ENCODE assay signal across 21 cellular contexts in genomic region chr3:128352326-128352725, GRCh38.
"Had no signal": no experiment of that assay in that cellular context is flagged by ENCODE, and none has a peak within 500 bp of the region (broad histone marks: within the 10 kb centered on the region; RNA-seq: fewer than 3 reads in every experiment).

No MANE protein-coding gene starts in this region.

- H3K27ac ChIP-seq: breast epithelium, KMS-11, SJSA1 had no signal

- H3K36me3 ChIP-seq: breast epithelium had no signal

- H3K27me3 ChIP-seq: breast epithelium, SJSA1 had no signal

- H3K4me3 ChIP-seq: breast epithelium, SJSA1 had no signal

- H3K27me3 Mint-ChIP-seq: activated CD4-positive, alpha-beta T cell treated with anti-CD3 and anti-CD28 coated beads, Interleukin-2, amount 10 ng/mL, durations not matched to agents 24 days and 14 days; activated CD8-positive, alpha-beta T cell treated with anti-CD3 and anti-CD28 coated beads for 36 hours; activated naive CD4-positive, alpha-beta T cell treated with anti-CD3 and anti-CD28 coated beads, Interleukin-2, amount 10 ng/mL, durations not matched to agents 7 days and 5 days; activated naive CD8-positive, alpha-beta T cell; activated naive CD8-positive, alpha-beta T cell treated with anti-CD3 and anti-CD28 coated beads, Interleukin-2, amount 50 U/mL, for 24 hours; activated T-cell treated with anti-CD3 and anti-CD28 coated beads, Interleukin-2, amount 50 U/mL, for 24 hours had no signal

- H3K9me3 Mint-ChIP-seq: activated CD4-positive, alpha-beta T cell treated with anti-CD3 and anti-CD28 coated beads, Interleukin-2, amount 10 ng/mL, durations not matched to agents 24 days and 14 days; activated CD8-positive, alpha-beta T cell treated with anti-CD3 and anti-CD28 coated beads for 36 hours; activated naive CD4-positive, alpha-beta T cell treated with anti-CD3 and anti-CD28 coated beads, Interleukin-2, amount 10 ng/mL, durations not matched to agents 7 days and 5 days; activated naive CD8-positive, alpha-beta T cell treated with anti-CD3 and anti-CD28 coated beads, Interleukin-2, amount 50 U/mL, for 24 hours; activated T-cell treated with anti-CD3 and anti-CD28 coated beads, Interleukin-2, amount 50 U/mL, for 24 hours; T-helper 1 cell treated with Interleukin-12 subunit alpha and Interleukin-12 subunit beta and Interleukin-4 antibody, amounts not matched to agents 30 μg/mL and 1 μg/mL, for 36 hours; T-helper 2 cell treated with Interferon-gamma antibody and Interleukin-4, amounts not matched to agents 5 μg/mL and 100 μg/mL, for 36 hours had no signal

- H3K4me3 Mint-ChIP-seq: activated CD4-positive, alpha-beta T cell treated with anti-CD3 and anti-CD28 coated beads, Interleukin-2, amount 10 ng/mL, durations not matched to agents 24 days and 14 days; activated CD8-positive, alpha-beta T cell treated with anti-CD3 and anti-CD28 coated beads for 36 hours; activated naive CD4-positive, alpha-beta T cell treated with anti-CD3 and anti-CD28 coated beads, Interleukin-2, amount 10 ng/mL, durations not matched to agents 7 days and 5 days; activated naive CD8-positive, alpha-beta T cell; activated naive CD8-positive, alpha-beta T cell treated with anti-CD3 and anti-CD28 coated beads, Interleukin-2, amount 50 U/mL, for 24 hours; activated T-cell treated with anti-CD3 and anti-CD28 coated beads, Interleukin-2, amount 50 U/mL, for 24 hours; T-helper 1 cell treated with Interleukin-12 subunit alpha and Interleukin-12 subunit beta and Interleukin-4 antibody, amounts not matched to agents 30 μg/mL and 1 μg/mL, for 36 hours; T-helper 2 cell treated with Interferon-gamma antibody and Interleukin-4, amounts not matched to agents 5 μg/mL and 100 μg/mL, for 36 hours had no signal

- H3K36me3 Mint-ChIP-seq: activated naive CD4-positive, alpha-beta T cell treated with anti-CD3 and anti-CD28 coated beads, Interleukin-2, amount 10 ng/mL, durations not matched to agents 7 days and 5 days had no signal

- H3K9me3 ChIP-seq: breast epithelium, SJSA1, SK-N-SH had no signal

- H3K4me1 ChIP-seq: breast epithelium had no signal

- DNase-seq: activated CD4-positive, alpha-beta T cell treated with anti-CD3 and anti-CD28 coated beads, Interleukin-2, amount 10 ng/mL, durations not matched to agents 24 days and 14 days; activated CD4-positive, alpha-beta T cell treated with anti-CD3 and anti-CD28 coated beads, Interleukin-2, amount 50 U/mL, for 4 hours; activated CD8-positive, alpha-beta T cell treated with anti-CD3 and anti-CD28 coated beads for 36 hours; activated gamma-delta T cell treated with Interleukin-2 at 50 U/mL for 16 hours; activated naive CD4-positive, alpha-beta T cell treated with anti-CD3 and anti-CD28 coated beads, Interleukin-2, amount 10 ng/mL, durations not matched to agents 7 days and 5 days; activated naive CD8-positive, alpha-beta T cell treated with anti-CD3 and anti-CD28 coated beads, Interleukin-2, amount 50 U/mL, for 24 hours; activated T-cell treated with anti-CD3 and anti-CD28 coated beads, Interleukin-2, amount 50 U/mL, for 24 hours; MM.1S; MV-4-11; NCI-H1436 treated with DMSO at 0.1 percent for 48 hours; NCI-H1694 treated with DMSO at 0.1 percent for 48 hours; NCI-H524 treated with DMSO at 0.1 percent for 48 hours; SHP77 treated with DMSO at 0.1 percent for 48 hours; SK-N-SH had no signal

- H3K4me1 Mint-ChIP-seq: activated naive CD4-positive, alpha-beta T cell treated with anti-CD3 and anti-CD28 coated beads, Interleukin-2, amount 10 ng/mL, durations not matched to agents 7 days and 5 days had no signal

- ATAC-seq: activated CD8-positive, alpha-beta T cell treated with anti-CD3 and anti-CD28 coated beads for 36 hours; activated naive CD8-positive, alpha-beta T cell treated with anti-CD3 and anti-CD28 coated beads, Interleukin-2, amount 50 U/mL, for 24 hours; Panc1 had no signal

- H3K27ac Mint-ChIP-seq: activated CD4-positive, alpha-beta T cell treated with anti-CD3 and anti-CD28 coated beads, Interleukin-2, amount 10 ng/mL, durations not matched to agents 24 days and 14 days; activated CD8-positive, alpha-beta T cell treated with anti-CD3 and anti-CD28 coated beads for 36 hours; activated naive CD4-positive, alpha-beta T cell treated with anti-CD3 and anti-CD28 coated beads, Interleukin-2, amount 10 ng/mL, durations not matched to agents 7 days and 5 days; activated naive CD8-positive, alpha-beta T cell; activated naive CD8-positive, alpha-beta T cell treated with anti-CD3 and anti-CD28 coated beads, Interleukin-2, amount 50 U/mL, for 24 hours; activated T-cell treated with anti-CD3 and anti-CD28 coated beads, Interleukin-2, amount 50 U/mL, for 24 hours; T-helper 1 cell treated with Interleukin-12 subunit alpha and Interleukin-12 subunit beta and Interleukin-4 antibody, amounts not matched to agents 30 μg/mL and 1 μg/mL, for 36 hours; T-helper 2 cell treated with Interferon-gamma antibody and Interleukin-4, amounts not matched to agents 5 μg/mL and 100 μg/mL, for 36 hours had no signal
